ENCODE assay signal across 14 cellular contexts in genomic region chr4:99564921-99565320, GRCh38. TPM values are rescaled to one million over a fixed set of nuclear protein-coding genes. Genes with fewer than 3 reads are reported as not detected.
A peak's percentile ranks its signal among the peaks of the same experiment; 100 is the strongest.
DNase-seq lines count a peak whose midpoint lies in the region; ATAC-seq and TF ChIP-seq lines count a peak whose summit lies in the region.
"Had no signal": no experiment of that assay in that cellular context is flagged by ENCODE, and none has a peak within 500 bp of the region (broad histone marks: within the 10 kb centered on the region; RNA-seq: fewer than 3 reads in every experiment).

No MANE protein-coding gene starts in this region.

- peak; percentile 81 for DNase-seq in DMS 273 treated with DMSO at 0.1 percent for 48 hours (lab: John Stamatoyannopoulos, UW)
- DNase-seq in MM.1S: no peak
- no peak for DNase-seq in SW480 (ENCODE audit: low spot score)
- DNase-seq in nucleus accumbens (lab: John Stamatoyannopoulos, UW): no peak
- DNase-seq: activated effector memory CD4-positive, alpha-beta T cell treated with anti-CD3 and anti-CD28 coated beads, Interleukin-2, amount 50 U/mL, for 16 hours; foreskin fibroblast; left lung; NCI-H1105; right lobe of liver had no signal

- no peaks in the 10 kb centered on the region for H3K9me3 Mint-ChIP-seq in activated T-helper 17 cell treated with anti-CD3 and anti-CD28 coated beads, Interleukin-2, amount 50 U/mL, for 72 hours

- H3K27me3 ChIP-seq in MM.1S (replicated peaks; ENCODE audit: insufficient read depth, low read length) (no peaks in the 10 kb centered on the region), neural cell (ENCODE audit: insufficient read depth, low read depth, low read length) (no peaks in the 10 kb centered on the region)
- H3K27me3 ChIP-seq: right lobe of liver, vagina had no signal

- H3K9me3 ChIP-seq in MM.1S (replicated peaks; ENCODE audit: insufficient read depth, low read length) (no peaks in the 10 kb centered on the region), neural cell (ENCODE audit: low read length) (no peaks in the 10 kb centered on the region)
- H3K9me3 ChIP-seq: left lung, right lobe of liver, vagina had no signal

- H3K4me2 ChIP-seq in MM.1S (ENCODE audit: low read depth, low read length): peak overlapping the region; percentile 75; the same call in 1 of the 2 replicates
- H3K4me2 ChIP-seq in neural cell (ENCODE audit: low read length): no peak overlapping the region

- peaks cover 11% of the 10 kb centered on the region for H3K36me3 Mint-ChIP-seq in activated T-helper 17 cell treated with anti-CD3 and anti-CD28 coated beads, Interleukin-2, amount 50 U/mL, for 72 hours (ENCODE audit: low read depth)

- H3K27ac ChIP-seq in MM.1S (ENCODE audit: low read length) (no peak overlapping the region), neural cell (ENCODE audit: low read length) (no peak overlapping the region)

- H2AFZ ChIP-seq in MM.1S (ENCODE audit: low read length) (peak overlapping the region; percentile 34), neural cell (ENCODE audit: low read depth, low read length) (no peak overlapping the region)

- H3K9ac ChIP-seq in MM.1S (ENCODE audit: low read length) (no peak overlapping the region), neural cell (ENCODE audit: low read length) (no peak overlapping the region)

- H3K9me2 ChIP-seq in MM.1S (replicated peaks; ENCODE audit: insufficient read depth, low read length): no peaks in the 10 kb centered on the region
- no peaks in the 10 kb centered on the region for H3K9me2 ChIP-seq in neural cell (ENCODE audit: insufficient read depth, low read length)

- peak overlapping the region; percentile 98 for H3K4me3 Mint-ChIP-seq in activated T-helper 17 cell treated with anti-CD3 and anti-CD28 coated beads, Interleukin-2, amount 50 U/mL, for 72 hours

- TF ChIP-seq EP300 in neural cell (conservative IDR thresholded peaks at IDR 0.05; ENCODE audit: poor library complexity, severe bottlenecking): no peak

- H4K20me1 ChIP-seq in MM.1S (ENCODE audit: insufficient read depth, low read length) (no peaks in the 10 kb centered on the region), neural cell (ENCODE audit: insufficient read depth) (no peaks in the 10 kb centered on the region)

- peaks cover 7% of the 10 kb centered on the region for H3K4me1 ChIP-seq in MM.1S (ENCODE audit: low read length)

- TF ChIP-seq CTCF in MM.1S (IDR thresholded peaks at IDR 0.05; ENCODE audit: low read length) (no peak), neural cell (IDR thresholded peaks at IDR 0.05; ENCODE audit: poor library complexity, severe bottlenecking) (no peak)

- H3K79me2 ChIP-seq in MM.1S (ENCODE audit: low read length): no peaks in the 10 kb centered on the region
- no peaks in the 10 kb centered on the region for H3K79me2 ChIP-seq in neural cell (replicated peaks; ENCODE audit: insufficient read depth, low read length)

- peaks cover 25% of the 10 kb centered on the region for H3K27me3 Mint-ChIP-seq in activated T-helper 17 cell treated with anti-CD3 and anti-CD28 coated beads, Interleukin-2, amount 50 U/mL, for 72 hours

- H3K4me3 ChIP-seq in MM.1S (ENCODE audit: low read length) (no peak overlapping the region), neural cell (ENCODE audit: low read length) (peak overlapping the region; percentile 72)

- no peak for TF ChIP-seq RAD21 in neural cell (conservative IDR thresholded peaks at IDR 0.05)

- H3K36me3 ChIP-seq in MM.1S (replicated peaks; ENCODE audit: insufficient read depth, low read length) (no peaks in the 10 kb centered on the region), neural cell (ENCODE audit: insufficient read depth, low read length) (no peaks in the 10 kb centered on the region)
- H3K36me3 ChIP-seq: left lung, right lobe of liver, vagina had no signal

- no peak for ATAC-seq in activated T-helper 17 cell treated with anti-CD3 and anti-CD28 coated beads, Interleukin-2, amount 50 U/mL, for 72 hours (replicated peaks)
- no peak for ATAC-seq in GM18868 (IDR thresholded peaks at IDR 0.05; ENCODE audit: unreplicated experiment)
- no peak for ATAC-seq in HG02588 (IDR thresholded peaks at IDR 0.05; ENCODE audit: unreplicated experiment)
- ATAC-seq: left lung, right lobe of liver had no signal

- no peak overlapping the region for H3K27ac Mint-ChIP-seq in activated T-helper 17 cell treated with anti-CD3 and anti-CD28 coated beads, Interleukin-2, amount 50 U/mL, for 72 hours

- no peaks in the 10 kb centered on the region for H3K4me1 Mint-ChIP-seq in activated T-helper 17 cell treated with anti-CD3 and anti-CD28 coated beads, Interleukin-2, amount 50 U/mL, for 72 hours

- peaks cover 7% of the 10 kb centered on the region for H3F3A ChIP-seq in MM.1S (ENCODE audit: insufficient read depth, low read length)
- H3F3A ChIP-seq in neural cell (ENCODE audit: insufficient read depth, low read length, poor library complexity, severe bottlenecking): no peaks in the 10 kb centered on the region

TF ChIP-seq in neural cell, 6 proteins besides CTCF, POLR2A, EP300 and RAD21:
- TF ChIP-seq SMC3 (conservative IDR thresholded peaks at IDR 0.05; ENCODE audit: poor library complexity): no peak

RNA-seq across cellular contexts. Expression of gene TRMT10A, which starts 1.1 kb away (rescaled TPM):
- total RNA-seq in activated T-helper 17 cell treated with anti-CD3 and anti-CD28 coated beads, Interleukin-2, amount 50 U/mL, for 72 hours: 10 to 100 TPM; 10.1 to 10.5 TPM
- polyA plus RNA-seq in neural cell: 5.2 and 10.5 TPM in 2 replicates
- 5.6 and 7.5 TPM in 2 replicates for polyA minus RNA-seq in neural cell

RNA-seq across cellular contexts. Expression of gene MTTP, which starts 9.7 kb away (rescaled TPM):
- under 1 TPM in 1 of 2 donors, not detected in 1; 0.53 TPM for total RNA-seq in activated T-helper 17 cell treated with anti-CD3 and anti-CD28 coated beads, Interleukin-2, amount 50 U/mL, for 72 hours
- 1.2 and 2.7 TPM in 2 replicates for polyA plus RNA-seq in neural cell
- 3.4 and 3.7 TPM in 2 replicates for polyA minus RNA-seq in neural cell
- total RNA-seq: vagina had no signal

RNA-seq across cellular contexts. Expression of gene C4orf17, which starts 54.1 kb away (rescaled TPM):
- not detected for total RNA-seq in activated T-helper 17 cell treated with anti-CD3 and anti-CD28 coated beads, Interleukin-2, amount 50 U/mL, for 72 hours
- polyA plus RNA-seq in neural cell: not detected in 2 replicates
- not detected in 2 replicates for polyA minus RNA-seq in neural cell
- total RNA-seq: left lung, right lobe of liver, vagina had no signal
